In the genomic region with DNA sequence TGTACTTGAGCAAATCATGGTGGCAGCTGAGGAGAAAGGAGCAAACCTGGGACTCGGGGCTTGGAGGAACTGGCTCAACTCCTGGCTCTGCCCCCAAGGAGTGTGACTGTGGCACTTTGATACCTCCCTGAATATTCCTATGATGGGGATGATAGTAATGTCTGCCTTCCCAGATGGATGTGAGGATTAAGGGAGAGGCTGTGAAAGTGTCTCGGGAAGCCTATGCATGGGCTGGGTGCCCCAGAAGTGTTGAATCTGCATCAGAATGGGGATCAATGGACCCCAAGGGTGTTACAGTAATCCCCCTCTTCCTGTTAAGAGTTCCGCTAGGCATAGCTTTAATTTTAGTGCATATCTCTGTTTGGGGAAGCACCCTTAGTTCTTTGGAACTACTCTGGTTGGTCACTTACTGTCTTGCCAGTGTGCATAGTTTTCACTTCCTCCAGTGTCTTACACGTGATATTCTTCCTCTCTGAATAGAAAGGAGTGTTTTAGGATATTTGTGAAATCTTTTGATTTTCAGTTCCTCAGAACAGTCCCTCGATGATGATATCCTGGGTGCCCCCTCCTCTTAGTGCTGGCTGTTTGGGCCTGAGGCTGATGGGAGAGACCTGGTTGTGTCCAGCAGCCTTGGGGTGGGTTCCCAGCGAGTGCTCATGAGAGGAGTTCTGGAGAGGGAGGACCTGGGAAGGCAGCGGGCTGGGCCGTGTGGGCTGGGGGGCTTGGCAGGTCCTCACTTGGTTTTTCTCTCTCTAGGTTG, we compare ENCODE assay signal across 9 cellular contexts.
DNase-seq lines count a peak whose midpoint lies in the region; ATAC-seq, FAIRE-seq and TF ChIP-seq lines count a peak whose summit lies in the region.
"Had no signal": no experiment of that assay in that cellular context is flagged by ENCODE, and none has a peak within 500 bp of the region (broad histone marks: within the 10 kb centered on the region; RNA-seq: fewer than 3 reads in every experiment).

No MANE protein-coding gene starts in this region.

- H3K27me3 Mint-ChIP-seq in CD14-positive monocyte (ENCODE audit: low read depth in 3 of 3): peaks cover 1 to 5% (median 2%) of the 10 kb centered on the region in 3 donors
- peaks cover 10% of the 10 kb centered on the region for H3K27me3 Mint-ChIP-seq in endodermal cell (ENCODE audit: insufficient read depth)
- H3K27me3 Mint-ChIP-seq in T-helper 2 cell treated with Interferon-gamma antibody and Interleukin-4, amounts not matched to agents 5 μg/mL and 100 μg/mL, for 36 hours (ENCODE audit: low read depth): no peaks in the 10 kb centered on the region
- H3K27me3 Mint-ChIP-seq: CD4-positive, CD25-positive, alpha-beta regulatory T cell had no signal

- H3K4me1 Mint-ChIP-seq in CD14-positive monocyte (peaks cover 58% of the 10 kb centered on the region), endodermal cell (peaks cover 22% of the 10 kb centered on the region)
- peaks cover 50% of the 10 kb centered on the region for H3K4me1 Mint-ChIP-seq in T-helper 2 cell treated with Interferon-gamma antibody and Interleukin-4, amounts not matched to agents 5 μg/mL and 100 μg/mL, for 36 hours (ENCODE audit: low read depth)

- DNase-seq in CD14-positive monocyte (ENCODE audit: low spot score) (peak; percentile 77), endodermal cell (peak; percentile 77), cerebellar cortex (ENCODE audit: low spot score) (no peak), small intestine (no peak), NCI-H1930 (lab: John Stamatoyannopoulos, UW) (no peak)
- DNase-seq in T-helper 2 cell treated with Interferon-gamma antibody and Interleukin-4, amounts not matched to agents 5 μg/mL and 100 μg/mL, for 36 hours (ENCODE audit: low spot score): no peak
- DNase-seq: CD4-positive, CD25-positive, alpha-beta regulatory T cell had no signal

- H3K27me3 ChIP-seq in endodermal cell (ENCODE audit: control insufficient read depth, insufficient read depth, low read length, poor library complexity, severe bottlenecking): peaks cover 6% of the 10 kb centered on the region
- H3K27me3 ChIP-seq in small intestine (ENCODE audit: control insufficient read depth in 2 of 2, insufficient read depth in 2 of 2, low read length in 2 of 2): no peaks in the 10 kb centered on the region

- WGBS in endodermal cell (ENCODE audit: insufficient coverage in 1 of 2, insufficient read length in 1 of 2), 2 experiments: 72 to 82% methylated on average over 4 to 8 of the region's 8 CpGs
- WGBS in small intestine, 3 donors: 77 to 90% (median 81%) methylated on average over 8 of the region's 8 CpGs

- no peak overlapping the region for H3K9ac ChIP-seq in endodermal cell (ENCODE audit: extremely low read depth, low read length, poor library complexity, severe bottlenecking)

- ATAC-seq in GM19397 (IDR thresholded peaks at IDR 0.05; ENCODE audit: unreplicated experiment): peak; percentile 68
- peak; percentile 82 for ATAC-seq in HG03103 (IDR thresholded peaks at IDR 0.05; ENCODE audit: low read depth, unreplicated experiment)

- no peak overlapping the region for H3K27ac ChIP-seq in endodermal cell (ENCODE audit: low read depth, low read length)
- H3K27ac ChIP-seq in small intestine (ENCODE audit: low read depth in 1 of 2, low read length in 1 of 2): peak overlapping the region in 1 of 2 donors; percentile 34

- H3K9me3 Mint-ChIP-seq in CD14-positive monocyte: peaks cover 0 to 4% (median 0%) of the 10 kb centered on the region in 7 donors
- H3K9me3 Mint-ChIP-seq in endodermal cell: no peaks in the 10 kb centered on the region
- peaks cover 3% of the 10 kb centered on the region for H3K9me3 Mint-ChIP-seq in T-helper 2 cell treated with Interferon-gamma antibody and Interleukin-4, amounts not matched to agents 5 μg/mL and 100 μg/mL, for 36 hours

- peak overlapping the region; percentile 64 to 79 for H3K4me3 Mint-ChIP-seq in CD14-positive monocyte
- no peak overlapping the region for H3K4me3 Mint-ChIP-seq in endodermal cell
- no peak overlapping the region for H3K4me3 Mint-ChIP-seq in T-helper 2 cell treated with Interferon-gamma antibody and Interleukin-4, amounts not matched to agents 5 μg/mL and 100 μg/mL, for 36 hours

- H3K4me1 ChIP-seq in endodermal cell (ENCODE audit: control insufficient read depth, insufficient read depth, low read length) (no peaks in the 10 kb centered on the region), small intestine (ENCODE audit: control insufficient read depth in 2 of 2, insufficient read depth in 1 of 2, low read depth in 1 of 2, low read length in 1 of 2) (no peaks in the 10 kb centered on the region)

- H3K27ac Mint-ChIP-seq in CD14-positive monocyte (peak overlapping the region; percentile 99 to 100 (median 100)), endodermal cell (peak overlapping the region; percentile 83)
- H3K27ac Mint-ChIP-seq in T-helper 2 cell treated with Interferon-gamma antibody and Interleukin-4, amounts not matched to agents 5 μg/mL and 100 μg/mL, for 36 hours: no peak overlapping the region
- H3K27ac Mint-ChIP-seq: CD4-positive, CD25-positive, alpha-beta regulatory T cell had no signal

- H3K36me3 ChIP-seq in endodermal cell (ENCODE audit: control insufficient read depth, insufficient read depth, low read length): no peaks in the 10 kb centered on the region
- H3K36me3 ChIP-seq in small intestine (ENCODE audit: control insufficient read depth in 2 of 2, insufficient read depth in 2 of 2, low read length in 2 of 2): no peaks in the 10 kb centered on the region

- FAIRE-seq in small intestine (lab: Jason Lieb, UNC): no peak

- no peaks in the 10 kb centered on the region for H3K9me3 ChIP-seq in endodermal cell (ENCODE audit: control insufficient read depth, low read length)
- H3K9me3 ChIP-seq in small intestine (ENCODE audit: control insufficient read depth, low read depth): no peaks in the 10 kb centered on the region

- H3K36me3 Mint-ChIP-seq in CD14-positive monocyte: peaks cover 6 to 7% of the 10 kb centered on the region in 2 donors
- no peaks in the 10 kb centered on the region for H3K36me3 Mint-ChIP-seq in endodermal cell (ENCODE audit: low read depth)
- peaks cover 8% of the 10 kb centered on the region for H3K36me3 Mint-ChIP-seq in T-helper 2 cell treated with Interferon-gamma antibody and Interleukin-4, amounts not matched to agents 5 μg/mL and 100 μg/mL, for 36 hours (ENCODE audit: low read depth)
- H3K36me3 Mint-ChIP-seq: CD4-positive, CD25-positive, alpha-beta regulatory T cell had no signal

- TF ChIP-seq CTCF in CD14-positive monocyte (IDR thresholded peaks at IDR 0.05): no peak
- no peak for TF ChIP-seq CTCF in endodermal cell (conservative IDR thresholded peaks at IDR 0.05)

- no peak overlapping the region for H3K4me3 ChIP-seq in endodermal cell (ENCODE audit: low read length)
- H3K4me3 ChIP-seq in small intestine (ENCODE audit: low read depth in 1 of 2, low read length in 2 of 2): no peak overlapping the region

- intact Hi-C loops in CD14-positive monocyte (cut with micrococcal nuclease): loop anchor here in 1 of 2 donors (10.0 kb wide), 1 partner anchor 136 kb away; a partner anchor contains a TSS

Comparison
In these comparisons a context has a peak if more than half of its experiments do, and no peak if none do; other contexts are left out.
1. DNase-seq: peak in CD14-positive monocyte (single experiment) and endodermal cell (single experiment); none in cerebellar cortex (single experiment), small intestine (single experiment), NCI-H1930 (0 of 2) and T-helper 2 cell treated with Interferon-gamma antibody and Interleukin-4, amounts not matched to agents 5 μg/mL and 100 μg/mL, for 36 hours (single experiment).
2. H3K4me3 Mint-ChIP-seq: peak in CD14-positive monocyte (2 of 2); none in endodermal cell (single experiment) and T-helper 2 cell treated with Interferon-gamma antibody and Interleukin-4, amounts not matched to agents 5 μg/mL and 100 μg/mL, for 36 hours (single experiment).